Comparison of ENCODE assay signal across 9 cellular contexts in the genomic region with DNA sequence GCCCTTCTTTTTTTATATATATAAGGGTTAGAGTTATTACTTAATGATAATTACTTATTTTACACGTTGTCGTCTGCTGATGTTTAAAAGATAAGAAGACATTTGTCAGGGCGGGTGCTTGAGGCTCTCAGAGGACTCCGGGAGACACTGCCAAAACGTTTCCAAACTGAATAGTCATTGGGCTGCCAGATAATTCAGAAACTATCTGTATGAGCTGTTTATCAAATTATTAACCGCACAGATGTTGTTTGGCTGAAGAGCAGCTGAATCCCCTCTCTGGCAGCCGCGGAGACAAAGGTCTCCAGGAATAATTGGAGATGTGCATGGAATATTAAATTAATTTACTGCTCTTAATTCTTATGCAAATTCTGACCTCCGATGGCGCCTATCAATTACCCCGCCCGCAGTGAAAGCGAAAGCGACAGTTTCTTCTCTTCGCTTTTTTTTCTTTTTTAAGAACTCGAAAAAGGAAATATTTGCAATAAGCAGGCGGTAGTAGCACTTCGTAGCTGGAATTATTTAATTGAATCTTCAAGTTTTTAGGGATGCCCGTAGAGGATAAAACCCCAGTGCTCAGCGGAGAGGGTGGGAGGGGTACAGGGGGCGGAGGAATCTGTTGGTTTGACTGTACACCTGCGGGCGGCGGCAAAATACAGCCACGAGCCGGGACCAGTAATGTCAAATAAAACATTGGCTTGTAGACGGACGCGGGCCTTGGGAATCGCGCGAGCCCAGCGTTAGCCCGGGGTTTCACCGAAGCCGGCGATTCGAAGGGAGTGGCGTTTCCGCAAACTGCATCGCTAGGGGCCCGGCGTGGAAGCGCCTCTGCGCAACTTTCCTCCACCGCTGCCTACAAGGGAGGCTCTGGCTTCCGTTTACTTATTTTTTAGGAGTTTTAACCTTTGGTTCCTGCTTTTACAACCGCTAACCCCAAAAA. TPM values are rescaled to one million over a fixed set of nuclear protein-coding genes. Genes with fewer than 3 reads are reported as not detected.
DNase-seq lines count a peak whose midpoint lies in the region; ATAC-seq, FAIRE-seq and TF ChIP-seq lines count a peak whose summit lies in the region.
"Had no signal": no experiment of that assay in that cellular context is flagged by ENCODE, and none has a peak within 500 bp of the region (broad histone marks: within the 10 kb centered on the region; RNA-seq: fewer than 3 reads in every experiment).

No MANE protein-coding gene starts in this region.

- peak in 4 of 7 experiments; percentile 32 to 65 (median 40) for DNase-seq in CD8-positive, alpha-beta T cell
- DNase-seq in NCI-H1417 treated with DMSO at 0.1 percent for 48 hours (lab: John Stamatoyannopoulos, UW) (peak; percentile 62), fibroblast of lung (ENCODE audit: low read depth in 2 of 2) (no peak), pancreas (peak in 5 of 6 donors; percentile 20 to 68 (median 35)), D721Med (ENCODE audit: insufficient read length, low spot score) (no peak), kidney tubule cell (ENCODE audit: low spot score) (no peak)
- DNase-seq in activated CD4-positive, alpha-beta memory T cell treated with anti-CD3 and anti-CD28 coated beads for 36 hours, result peak; percentile 68

- peak overlapping the region; percentile 71 for H3K27ac Mint-ChIP-seq in CD8-positive, alpha-beta T cell
- H3K27ac Mint-ChIP-seq in activated CD4-positive, alpha-beta memory T cell treated with anti-CD3 and anti-CD28 coated beads for 36 hours, result peak overlapping the region; percentile 63

- no peaks in the 10 kb centered on the region for H3K9me3 ChIP-seq in CD8-positive, alpha-beta T cell (ENCODE audit: low read length)
- H3K9me3 ChIP-seq in fibroblast of lung (ENCODE audit: control insufficient read depth, insufficient read depth, low read depth, low read length) (no peaks in the 10 kb centered on the region), pancreas (no peaks in the 10 kb centered on the region)

- peak overlapping the region; percentile 44 for H3K27ac ChIP-seq in CD8-positive, alpha-beta T cell (ENCODE audit: low read depth, low read length)
- no peak overlapping the region for H3K27ac ChIP-seq in fibroblast of lung (ENCODE audit: insufficient read depth, low read length)
- H3K27ac ChIP-seq in pancreas, result no peak overlapping the region

- H4K20me1 ChIP-seq in fibroblast of lung (ENCODE audit: control insufficient read depth, extremely low read depth, insufficient read depth, low read length), result no peaks in the 10 kb centered on the region

- no peak for TF ChIP-seq CTCF in CD8-positive, alpha-beta T cell (IDR thresholded peaks at IDR 0.05)
- TF ChIP-seq CTCF in fibroblast of lung (conservative IDR thresholded peaks at IDR 0.05 in 1 of 2, IDR thresholded peaks at IDR 0.05 in 1 of 2; ENCODE audit: low read depth in 1 of 2, low read length in 2 of 2) (no peak), pancreas (IDR thresholded peaks at IDR 0.05) (no peak), D721Med (IDR thresholded peaks at IDR 0.05; ENCODE audit: insufficient read depth, missing control alignments) (no peak)

- no peaks in the 10 kb centered on the region for H3K36me3 Mint-ChIP-seq in CD8-positive, alpha-beta T cell
- H3K36me3 Mint-ChIP-seq in activated CD4-positive, alpha-beta memory T cell treated with anti-CD3 and anti-CD28 coated beads for 36 hours, result no peaks in the 10 kb centered on the region

- H3K4me3 Mint-ChIP-seq in CD8-positive, alpha-beta T cell, result peak overlapping the region; percentile 84
- H3K4me3 Mint-ChIP-seq in activated CD4-positive, alpha-beta memory T cell treated with anti-CD3 and anti-CD28 coated beads for 36 hours, result peak overlapping the region; percentile 74

- peaks cover 83% of the 10 kb centered on the region for H3K27me3 Mint-ChIP-seq in CD8-positive, alpha-beta T cell (ENCODE audit: low read depth)
- H3K27me3 Mint-ChIP-seq in activated CD4-positive, alpha-beta memory T cell treated with anti-CD3 and anti-CD28 coated beads for 36 hours, result peaks cover 69% of the 10 kb centered on the region

- peak overlapping the region; percentile 66 for H3K4me3 ChIP-seq in CD8-positive, alpha-beta T cell (ENCODE audit: low read depth, low read length)
- H3K4me3 ChIP-seq in fibroblast of lung (replicated peaks in 1 of 4; ENCODE audit: control extremely low read depth in 1 of 4, insufficient read depth in 1 of 4, low read depth in 3 of 4, low read length in 4 of 4) (peak overlapping the region in 2 of 4 experiments; percentile 37 to 46), pancreas (peak overlapping the region in 3 of 4 donors; percentile 5 to 46 (median 7))

- POLR2A ChIA-PET in CD8-positive, alpha-beta T cell (lab: Charles Lee), result no interaction called here
- POLR2A ChIA-PET in activated CD4-positive, alpha-beta memory T cell treated with anti-CD3 and anti-CD28 coated beads for 36 hours (lab: Charles Lee), result no interaction called here

- intact Hi-C loops in CD8-positive, alpha-beta T cell (cut with DNase I, micrococcal nuclease), result loop anchor here (1.0 to 5.0 kb wide), 5 partner anchors 23 to 407 kb away; partner anchors contain the start of genes KIZ (in 1 of the 2) and NKX2-4 (in 1 of the 2)
- intact Hi-C loops in activated CD4-positive, alpha-beta memory T cell treated with anti-CD3 and anti-CD28 coated beads for 36 hours (cut with micrococcal nuclease), result loop anchor here (1.0 to 5.0 kb wide), 4 partner anchors 25 to 602 kb away; partner anchors contain the start of gene NKX2-2
- intact Hi-C loops in pancreas (cut with DNase I), result no loop called here

- H2AFZ ChIP-seq in fibroblast of lung (ENCODE audit: low read length), result no peak overlapping the region

- H3K9ac ChIP-seq in fibroblast of lung (ENCODE audit: insufficient read depth, low read length), result no peak overlapping the region

- no peak for FAIRE-seq in pancreas (lab: Jason Lieb, UNC)
- no peak for FAIRE-seq in D721Med (lab: Jason Lieb, UNC)
- FAIRE-seq: islet of Langerhans had no signal

- peaks cover 43% of the 10 kb centered on the region for H3K4me1 ChIP-seq in CD8-positive, alpha-beta T cell (ENCODE audit: insufficient read depth, low read length)
- H3K4me1 ChIP-seq in fibroblast of lung (ENCODE audit: control insufficient read depth, extremely low read depth, insufficient read depth, low read length) (no peaks in the 10 kb centered on the region), pancreas (peaks cover 0 to 18% (median 7%) of the 10 kb centered on the region in 3 donors)

- H3K4me1 Mint-ChIP-seq in CD8-positive, alpha-beta T cell (ENCODE audit: low read depth), result peaks cover 40% of the 10 kb centered on the region
- H3K4me1 Mint-ChIP-seq in activated CD4-positive, alpha-beta memory T cell treated with anti-CD3 and anti-CD28 coated beads for 36 hours (ENCODE audit: low read depth), result peaks cover 30% of the 10 kb centered on the region

- no peaks in the 10 kb centered on the region for H3K79me2 ChIP-seq in fibroblast of lung (ENCODE audit: control insufficient read depth, insufficient read depth, low read length)

- CTCF ChIA-PET in CD8-positive, alpha-beta T cell (lab: Charles Lee), result no interaction called here
- CTCF ChIA-PET in activated CD4-positive, alpha-beta memory T cell treated with anti-CD3 and anti-CD28 coated beads for 36 hours (lab: Charles Lee), result interaction anchor here (0.9 to 3.2 kb wide), 4 partner anchors 52 to 418 kb away, joined by 3 to 17 read pairs (median 3); no protein-coding TSS in a partner anchor

- H3K27me3 ChIP-seq in CD8-positive, alpha-beta T cell (ENCODE audit: insufficient read depth, low read length), result peaks cover 51% of the 10 kb centered on the region
- peaks cover 65% of the 10 kb centered on the region for H3K27me3 ChIP-seq in fibroblast of lung (ENCODE audit: control insufficient read depth, insufficient read depth, low read length)
- peaks cover 0 to 36% (median 11%) of the 10 kb centered on the region in 4 donors for H3K27me3 ChIP-seq in pancreas

- no peaks in the 10 kb centered on the region for H3K36me3 ChIP-seq in CD8-positive, alpha-beta T cell (ENCODE audit: insufficient read depth, low read length)
- H3K36me3 ChIP-seq in fibroblast of lung (ENCODE audit: control insufficient read depth, insufficient read depth, low read length) (no peaks in the 10 kb centered on the region), pancreas (no peaks in the 10 kb centered on the region)

- peak overlapping the region; percentile 32 for H3K4me2 ChIP-seq in fibroblast of lung (ENCODE audit: extremely low read depth, insufficient read depth, low read length)

- 10 to 12% methylated on average over 48 of the region's 48 CpGs for WGBS in pancreas, 2 donors

- no peaks in the 10 kb centered on the region for H3K9me3 Mint-ChIP-seq in CD8-positive, alpha-beta T cell
- no peaks in the 10 kb centered on the region for H3K9me3 Mint-ChIP-seq in activated CD4-positive, alpha-beta memory T cell treated with anti-CD3 and anti-CD28 coated beads for 36 hours

- ATAC-seq in CD8-positive, alpha-beta T cell, result peak; percentile 45
- ATAC-seq in GM21367 (IDR thresholded peaks at IDR 0.05; ENCODE audit: unreplicated experiment), result peak; percentile 41
- peak; percentile 27 to 46 (median 42) for ATAC-seq in pancreas

RNA-seq across cellular contexts. Expression of gene LINC00237, which starts 6.2 kb away (rescaled TPM):
- total RNA-seq in CD8-positive, alpha-beta T cell, result not detected
- total RNA-seq in activated CD4-positive, alpha-beta memory T cell treated with anti-CD3 and anti-CD28 coated beads for 36 hours, result not detected
- not detected in 2 replicates for total RNA-seq in fibroblast of lung
- not detected in 2 replicates for polyA plus RNA-seq in fibroblast of lung
- not detected in 2 replicates for polyA plus RNA-seq in fibroblast of lung (2012)
- not detected in 2 replicates for polyA minus RNA-seq in fibroblast of lung (ENCODE audit: low replicate concordance)
- not detected for total RNA-seq in pancreas
- polyA plus RNA-seq in pancreas, result under 1 TPM in 1 of 2 donors, not detected in 1; 0.92 TPM

RNA-seq across cellular contexts. Expression of gene KIZ, which starts 26.0 kb away (rescaled TPM):
- 10 to 100 TPM; 18.4 to 26.1 TPM for total RNA-seq in CD8-positive, alpha-beta T cell
- total RNA-seq in activated CD4-positive, alpha-beta memory T cell treated with anti-CD3 and anti-CD28 coated beads for 36 hours, result 10 to 100 TPM; 13.3 to 13.5 TPM
- 23.5 and 25.9 TPM in 2 replicates for total RNA-seq in fibroblast of lung
- polyA plus RNA-seq in fibroblast of lung, result 7.0 and 11.5 TPM in 2 replicates
- 5.3 and 8.4 TPM in 2 replicates for polyA plus RNA-seq in fibroblast of lung (2012)
- polyA minus RNA-seq in fibroblast of lung (ENCODE audit: low replicate concordance), result 0.30 TPM in 1 of 2 replicates, not detected in the other
- 10 to 100 TPM in 5 of 6 donors, 1 to 10 TPM in 1; 8.5 to 28.7 (median 22.8) TPM for total RNA-seq in pancreas
- 10 to 100 TPM; 16.1 to 16.8 TPM for polyA plus RNA-seq in pancreas

Comparison
In these comparisons a context has a peak if more than half of its experiments do, and no peak if none do; other contexts are left out.
1. DNase-seq: peak in CD8-positive, alpha-beta T cell (4 of 7), NCI-H1417 treated with DMSO at 0.1 percent for 48 hours (single experiment), activated CD4-positive, alpha-beta memory T cell treated with anti-CD3 and anti-CD28 coated beads for 36 hours (single experiment) and pancreas (5 of 6); none in fibroblast of lung (0 of 2), D721Med (single experiment) and kidney tubule cell (single experiment).
2. intact Hi-C loops: an anchor here in CD8-positive, alpha-beta T cell (1.0 to 5.0 kb wide) and activated CD4-positive, alpha-beta memory T cell treated with anti-CD3 and anti-CD28 coated beads for 36 hours (1.0 to 5.0 kb wide); none called in pancreas.
3. Peak in every context shown above with its lines, with median percentiles within 50 percentile points of each other: ATAC-seq.